In genomic region chr6:20931772-20932171, GRCh38 we compare ENCODE assay signal across 19 cellular contexts.
DNase-seq lines count a peak whose midpoint lies in the region; FAIRE-seq and TF ChIP-seq lines count a peak whose summit lies in the region.
"Had no signal": no experiment of that assay in that cellular context is flagged by ENCODE, and none has a peak within 500 bp of the region (broad histone marks: within the 10 kb centered on the region; RNA-seq: fewer than 3 reads in every experiment).

No MANE protein-coding gene starts in this region.

- no peaks in the 10 kb centered on the region for H3K27me3 ChIP-seq in HUES64 (ENCODE audit: insufficient read depth, low read length)
- H3K27me3 ChIP-seq in H1 (replicated peaks in 1 of 4; ENCODE audit: control insufficient read depth in 3 of 4, extremely low read depth in 1 of 4, insufficient read depth in 3 of 4, low read length in 3 of 4), result no peaks in the 10 kb centered on the region
- no peaks in the 10 kb centered on the region for H3K27me3 ChIP-seq in GM23248 (replicated peaks; ENCODE audit: insufficient read depth)
- H3K27me3 ChIP-seq: BLaER1 had no signal

- no peak for TF ChIP-seq RAD21 in H1 (IDR thresholded peaks at IDR 0.05 in 1 of 2, conservative IDR thresholded peaks at IDR 0.05 in 1 of 2; ENCODE audit: low read depth in 2 of 2, low read length in 2 of 2)

- no peak overlapping the region for H2BK5ac ChIP-seq in H1 (ENCODE audit: low read depth, low read length)

- H4K8ac ChIP-seq in H1 (ENCODE audit: extremely low read depth, insufficient read depth, low read length), result no peak overlapping the region

- H3K4me1 ChIP-seq in HEK293 (ENCODE audit: control insufficient read depth, insufficient read depth, low read length) (peaks cover 19% of the 10 kb centered on the region; the same call in 1 of the 2 replicates), HUES64 (ENCODE audit: insufficient read depth, low read length) (peaks cover 21% of the 10 kb centered on the region), H1 (replicated peaks in 1 of 4; ENCODE audit: control insufficient read depth in 3 of 4, insufficient read depth in 4 of 4, low read length in 3 of 4) (no peaks in the 10 kb centered on the region; a peak in 1 of 7 replicates), GM23248 (ENCODE audit: insufficient read depth) (no peaks in the 10 kb centered on the region)
- H3K4me1 ChIP-seq: BLaER1 had no signal

- H3F3A ChIP-seq in GM23248 (ENCODE audit: insufficient read depth), result no peaks in the 10 kb centered on the region

- peak overlapping the region; percentile 55 for H4K5ac ChIP-seq in H1 (ENCODE audit: insufficient read length, low read depth, low read length)

- DNase-seq in H1 (ENCODE audit: low read depth in 1 of 2, low spot score in 2 of 2), result no peak
- DNase-seq in KG1 (lab: John Stamatoyannopoulos, UW), result no peak
- no peak for DNase-seq in NCI-H2196 (lab: John Stamatoyannopoulos, UW; ENCODE audit: unreplicated experiment)
- DNase-seq in GM23248, result no peak
- DNase-seq: 8988T; Calu3; CD4-positive, alpha-beta memory T cell; DMS 273 treated with DMSO at 0.1 percent for 48 hours; DMS53; DND-41; EL; H7 had no signal

- no peak overlapping the region for H3K14ac ChIP-seq in H1 (ENCODE audit: insufficient read length)

- H3K4ac ChIP-seq in H1 (replicated peaks; ENCODE audit: insufficient read length, low read depth, low read length), result no peak overlapping the region

- WGBS in HUES64, result 88% methylated on average over 4 of the region's 6 CpGs
- WGBS in H1 (ENCODE audit: extremely low coverage in 1 of 2, insufficient coverage in 1 of 2, insufficient read length in 1 of 2, insufficient replicate concordance in 2 of 2, low coverage in 1 of 2, low lambda C conversion rate in 2 of 2, missing lambda C conversion rate in 1 of 2), 2 experiments, result 93% methylated on average over 6 of the region's 6 CpGs; no CpG with 5 or more reads in 1 of the 2 experiments
- WGBS in GM23248 (ENCODE audit: low coverage in 1 of 2, low lambda C conversion rate in 2 of 2, missing lambda C conversion rate in 2 of 2), 2 experiments, result 98 to 99% methylated on average over 6 of the region's 6 CpGs

- no peak for TF ChIP-seq POLR2A in H1 (IDR thresholded peaks at IDR 0.05; ENCODE audit: control extremely low read depth in 1 of 2, low read depth in 2 of 2, low read length in 2 of 2)

- no peak overlapping the region for H2BK20ac ChIP-seq in H1 (ENCODE audit: low read length)

- H3K36me3 ChIP-seq in HEK293 (ENCODE audit: control insufficient read depth in 2 of 2, insufficient read depth in 1 of 2, low read length in 2 of 2) (no peaks in the 10 kb centered on the region), HUES64 (ENCODE audit: insufficient read depth, low read length) (no peaks in the 10 kb centered on the region), H1 (ENCODE audit: control insufficient read depth in 2 of 4, insufficient read depth in 4 of 4, low read length in 3 of 4) (no peaks in the 10 kb centered on the region), GM23248 (ENCODE audit: low read depth) (no peaks in the 10 kb centered on the region)
- H3K36me3 ChIP-seq: BLaER1 had no signal

- H3K9me3 ChIP-seq in HEK293 (ENCODE audit: control insufficient read depth, insufficient read depth, low read depth, low read length), result no peaks in the 10 kb centered on the region
- H3K9me3 ChIP-seq in HUES64 (ENCODE audit: insufficient read depth, low read depth, low read length), result no peaks in the 10 kb centered on the region
- no peaks in the 10 kb centered on the region for H3K9me3 ChIP-seq in H1 (ENCODE audit: insufficient read depth in 2 of 2, low read depth in 1 of 2, low read length in 1 of 2)
- no peaks in the 10 kb centered on the region for H3K9me3 ChIP-seq in GM23248 (ENCODE audit: low read depth)
- H3K9me3 ChIP-seq: BLaER1 had no signal

- H2BK12ac ChIP-seq in H1 (ENCODE audit: low read depth, low read length), result no peak overlapping the region

- no peaks in the 10 kb centered on the region for H3K79me1 ChIP-seq in H1 (ENCODE audit: low read depth, low read length)

- H3K18ac ChIP-seq in H1 (ENCODE audit: extremely low read depth, low read length), result no peak overlapping the region

- H3K23ac ChIP-seq in H1 (ENCODE audit: insufficient read length), result no peak overlapping the region

- no peak overlapping the region for H3K4me3 ChIP-seq in HEK293 (ENCODE audit: low read depth, low read length)
- no peak overlapping the region for H3K4me3 ChIP-seq in HUES64 (ENCODE audit: low read length)
- H3K4me3 ChIP-seq in H1 (ENCODE audit: extremely low read depth in 1 of 4, insufficient read depth in 2 of 4, low read depth in 3 of 4, low read length in 4 of 4), result no peak overlapping the region
- H3K4me3 ChIP-seq in GM23248, result no peak overlapping the region
- H3K4me3 ChIP-seq: BLaER1, GM12878, GM23338 had no signal

- H3K23me2 ChIP-seq in H1 (ENCODE audit: low read depth, low read length), result no peaks in the 10 kb centered on the region

- in situ Hi-C loops in GM23248 (cut with MboI), result no loop called here

- POLR2A ChIA-PET in HEK293 (lab: Yijun Ruan, JAX) (no interaction called here), H1 (lab: Charles Lee; ENCODE audit: partially characterized antibody) (no interaction called here)

- H4K20me1 ChIP-seq in H1 (replicated peaks in 1 of 2; ENCODE audit: control insufficient read depth in 1 of 2, insufficient read depth in 2 of 2, low read length in 2 of 2) (no peaks in the 10 kb centered on the region), GM23248 (ENCODE audit: insufficient read depth) (no peaks in the 10 kb centered on the region)
- H4K20me1 ChIP-seq: BLaER1 had no signal

- TF ChIP-seq CTCF in 22Rv1 (IDR thresholded peaks at IDR 0.05) (no peak), HEK293 (tag by site-specific recombination; IDR thresholded peaks at IDR 0.05) (no peak), H1 (IDR thresholded peaks at IDR 0.05; ENCODE audit: control extremely low read depth in 1 of 3, insufficient read depth in 1 of 3, low read depth in 1 of 3, low read length in 3 of 3) (no peak)

- no peak overlapping the region for H2AK5ac ChIP-seq in H1 (ENCODE audit: low read depth, low read length)

- H3K56ac ChIP-seq in H1 (replicated peaks; ENCODE audit: insufficient read length, low read depth, low read length), result no peak overlapping the region

- no peak for TF ChIP-seq EP300 in H1 (IDR thresholded peaks at IDR 0.05; ENCODE audit: borderline replicate concordance in 1 of 2, low read depth in 2 of 2, low read length in 2 of 2)

- H3K9ac ChIP-seq in HUES64 (ENCODE audit: low read depth, low read length) (no peak overlapping the region), H1 (replicated peaks in 1 of 4; ENCODE audit: extremely low read depth in 1 of 4, low read depth in 3 of 4, low read length in 3 of 4) (no peak overlapping the region), GM23248 (no peak overlapping the region)
- H3K9ac ChIP-seq: BLaER1 had no signal

- H3K27ac ChIP-seq in 22Rv1 (peak overlapping the region; percentile 98), HEK293 (ENCODE audit: extremely low read depth, low read depth, low read length) (no peak overlapping the region), HUES64 (ENCODE audit: low read depth, low read length) (peak overlapping the region; percentile 43; the same call in 1 of the 2 replicates), H1 (ENCODE audit: low read depth, low read length) (no peak overlapping the region), GM23248 (no peak overlapping the region)
- H3K27ac ChIP-seq: BLaER1 had no signal

- no peak overlapping the region for H4K91ac ChIP-seq in H1 (replicated peaks; ENCODE audit: insufficient read length, low read length)

- no peaks in the 10 kb centered on the region for H3K9me2 ChIP-seq in GM23248 (ENCODE audit: insufficient read depth)

- no peak for FAIRE-seq in H1 (lab: Jason Lieb, UNC)
- FAIRE-seq: GM12878, HTR-8/SVneo had no signal

- H2AFZ ChIP-seq in H1 (ENCODE audit: low read length), result no peak overlapping the region
- H2AFZ ChIP-seq in GM23248, result no peak overlapping the region
- H2AFZ ChIP-seq: GM23338 had no signal

- H3K4me2 ChIP-seq in H1 (ENCODE audit: insufficient read depth in 1 of 2, low read depth in 2 of 2, low read length in 2 of 2), result no peak overlapping the region
- no peak overlapping the region for H3K4me2 ChIP-seq in GM23248 (ENCODE audit: unreplicated experiment)
- H3K4me2 ChIP-seq: BLaER1, GM23338 had no signal

- H2BK120ac ChIP-seq in H1 (replicated peaks; ENCODE audit: low read depth, low read length), result no peak overlapping the region

- no peaks in the 10 kb centered on the region for H3K79me2 ChIP-seq in H1 (ENCODE audit: control insufficient read depth in 1 of 2, insufficient read depth in 2 of 2, low read length in 2 of 2)
- no peaks in the 10 kb centered on the region for H3K79me2 ChIP-seq in GM23248 (ENCODE audit: insufficient read depth)

- no peak overlapping the region for H2BK15ac ChIP-seq in H1 (ENCODE audit: low read length)

- CTCF ChIA-PET in HEK293 (lab: Yijun Ruan, JAX) (interaction anchor here (1.3 kb wide), 1 partner anchor 360 kb away, joined by 3 read pairs; no protein-coding TSS in a partner anchor), H1 (lab: Charles Lee; ENCODE audit: partially characterized antibody) (interaction anchor here (0.8 to 1.6 kb wide), 5 partner anchors 20 to 657 kb away, joined by 3 to 4 read pairs (median 3); no protein-coding TSS in a partner anchor)

TF ChIP-seq in HEK293, 187 proteins besides CTCF, POLR2A, EP300 and RAD21 (continues in another document):
- TF ChIP-seq FEZF1 (tag by site-specific recombination; IDR thresholded peaks at IDR 0.05) (peak; percentile 13; the same call in 1 of the 2 replicates), ZNF221 (tag by site-specific recombination; IDR thresholded peaks at IDR 0.05; ENCODE audit: borderline replicate concordance) (no peak)

TF ChIP-seq in H1, 55 proteins besides CTCF, POLR2A, EP300 and RAD21:
- TF ChIP-seq CBX8 (IDR thresholded peaks at IDR 0.05; ENCODE audit: borderline replicate concordance, low read depth, low read length) (no peak), HDAC2 (IDR thresholded peaks at IDR 0.05; ENCODE audit: borderline replicate concordance in 1 of 2, low read depth in 2 of 2, low read length in 2 of 2) (no peak), BCL11A (IDR thresholded peaks at IDR 0.05; ENCODE audit: low read depth in 2 of 2, low read length in 2 of 2) (no peak), POLR2AphosphoS5 (IDR thresholded peaks at IDR 0.05; ENCODE audit: low read depth, low read length) (no peak), GABPA (IDR thresholded peaks at IDR 0.05; ENCODE audit: borderline replicate concordance, insufficient read depth, low read length) (no peak), KDM1A (IDR thresholded peaks at IDR 0.05; ENCODE audit: borderline replicate concordance, low read length) (no peak)
TF ChIP-seq in H1: peak in this region for 0.

Comparison
In these comparisons a context has a peak if more than half of its experiments do, and no peak if none do; other contexts are left out.
1. H3K27ac ChIP-seq: peak in 22Rv1 (single experiment) and HUES64 (single experiment); none in HEK293 (single experiment), H1 (single experiment) and GM23248 (single experiment).